Comparison of ENCODE assay signal across 7 cellular contexts in genomic region chr19:11535792-11536595, GRCh38. TPM values are rescaled to one million over a fixed set of nuclear protein-coding genes. Genes with fewer than 3 reads are reported as not detected.
DNase-seq lines count a peak whose midpoint lies in the region; ATAC-seq and TF ChIP-seq lines count a peak whose summit lies in the region.

No MANE protein-coding gene starts in this region.

- H3K27me3 ChIP-seq in NT2/D1 (ENCODE audit: insufficient read depth, insufficient read length) (peaks cover 10% of the 10 kb centered on the region), endodermal cell (ENCODE audit: control insufficient read depth, insufficient read depth, low read length, poor library complexity, severe bottlenecking) (no peaks in the 10 kb centered on the region)

- H3K9me3 Mint-ChIP-seq in endodermal cell (no peaks in the 10 kb centered on the region), mesothelial cell of epicardium (no peaks in the 10 kb centered on the region)

- H3K36me3 Mint-ChIP-seq in endodermal cell (ENCODE audit: low read depth) (no peaks in the 10 kb centered on the region), mesothelial cell of epicardium (no peaks in the 10 kb centered on the region)

- H3K4me1 Mint-ChIP-seq in endodermal cell, result peaks cover 17% of the 10 kb centered on the region
- H3K4me1 Mint-ChIP-seq in mesothelial cell of epicardium, result peaks cover 21% of the 10 kb centered on the region

- H3K4me1 ChIP-seq in NT2/D1 (ENCODE audit: insufficient read depth, insufficient read length) (peaks cover 13% of the 10 kb centered on the region), endodermal cell (ENCODE audit: control insufficient read depth, insufficient read depth, low read length) (peaks cover 4% of the 10 kb centered on the region)

- H3K4me3 ChIP-seq in NT2/D1 (ENCODE audit: insufficient read length, low read depth) (peak overlapping the region; percentile 42), endodermal cell (ENCODE audit: low read length) (peak overlapping the region; percentile 83)

- H3K27ac Mint-ChIP-seq in endodermal cell, result peak overlapping the region; percentile 93
- peak overlapping the region; percentile 93 for H3K27ac Mint-ChIP-seq in mesothelial cell of epicardium

- peak; percentile 45 for TF ChIP-seq POLR2A in GM15510 (IDR thresholded peaks at IDR 0.05; ENCODE audit: borderline replicate concordance, extremely low read depth, insufficient read length)

- TF ChIP-seq CTCF in endodermal cell (conservative IDR thresholded peaks at IDR 0.05) (peak; percentile 97), mesothelial cell of epicardium (IDR thresholded peaks at IDR 0.05; ENCODE audit: unreplicated experiment) (peak; percentile 93)

- peak; percentile 54 for ATAC-seq in HG03469 (IDR thresholded peaks at IDR 0.05; ENCODE audit: unreplicated experiment)

- H3K27me3 Mint-ChIP-seq in endodermal cell (ENCODE audit: insufficient read depth) (peaks cover 27% of the 10 kb centered on the region), mesothelial cell of epicardium (ENCODE audit: low read depth) (no peaks in the 10 kb centered on the region)

- H3K36me3 ChIP-seq in NT2/D1 (ENCODE audit: insufficient read depth, insufficient read length, low read length) (peaks cover 4% of the 10 kb centered on the region), endodermal cell (ENCODE audit: control insufficient read depth, insufficient read depth, low read length) (peaks cover 1% of the 10 kb centered on the region)

- DNase-seq in NT2/D1 (ENCODE audit: low read depth, low spot score) (peak; percentile 81), endodermal cell (peak; percentile 97), mesothelial cell of epicardium (ENCODE audit: low spot score in 2 of 2, unreplicated experiment in 2 of 2) (peak; percentile 87 to 94)
- peak; percentile 61 for DNase-seq in activated CD8-positive, alpha-beta memory T cell treated with anti-CD3 and anti-CD28 coated beads, Interleukin-2, amount 50 U/mL, for 24 hours (ENCODE audit: extremely low read depth)
- DNase-seq in stimulated activated CD8-positive, alpha-beta memory T cell treated with anti-CD3 and anti-CD28 coated beads, Interleukin-15, amount 100 ng/mL, for 1 hour (ENCODE audit: low read depth), result peak; percentile 58

- peak overlapping the region; percentile 58 for H3K9ac ChIP-seq in NT2/D1 (ENCODE audit: insufficient read length, low read depth)
- H3K9ac ChIP-seq in endodermal cell (ENCODE audit: extremely low read depth, low read length, poor library complexity, severe bottlenecking), result peak overlapping the region; percentile 64

- H3K9me3 ChIP-seq in NT2/D1 (ENCODE audit: insufficient read depth, low read length) (no peaks in the 10 kb centered on the region), endodermal cell (ENCODE audit: control insufficient read depth, low read length) (no peaks in the 10 kb centered on the region)

- 13 to 16% methylated on average over 28 to 54 of the region's 54 CpGs for whole genome bisulfite sequencing in endodermal cell (ENCODE audit: insufficient coverage in 1 of 2, insufficient read length in 1 of 2), 2 experiments

- H3K27ac ChIP-seq in endodermal cell (ENCODE audit: low read depth, low read length), result peak overlapping the region; percentile 11

- H3K4me3 Mint-ChIP-seq in endodermal cell (peak overlapping the region; percentile 55), mesothelial cell of epicardium (peak overlapping the region; percentile 67)

RNA-seq across cellular contexts. Expression of gene CNN1, which starts 2.7 kb away (rescaled TPM):
- 10 to 100 TPM; 12.8 to 16.2 TPM for total RNA-seq in endodermal cell
- 15.2 TPM for polyA plus RNA-seq in endodermal cell (2013, experiment 1 of 2)
- polyA plus RNA-seq in endodermal cell (2013, experiment 2 of 2), result 17.3 TPM
- 27.7 to 30.1 TPM (median 29.6 TPM) in 3 replicates for total RNA-seq in mesothelial cell of epicardium

RNA-seq across cellular contexts. Expression of gene ECSIT, which starts 7.1 kb away (rescaled TPM):
- total RNA-seq in endodermal cell (10 to 100 TPM; 24.7 to 26.2 TPM), mesothelial cell of epicardium (32.1 to 34.4 TPM (median 32.2 TPM) in 3 replicates)
- 39.6 TPM for polyA plus RNA-seq in endodermal cell (2013, experiment 1 of 2)
- polyA plus RNA-seq in endodermal cell (2013, experiment 2 of 2), result 30.5 TPM

RNA-seq across cellular contexts. Expression of gene ELOF1, which starts 23.0 kb away (rescaled TPM):
- total RNA-seq in endodermal cell, result 10 to 100 TPM; 62.6 to 68.7 TPM
- polyA plus RNA-seq in endodermal cell (2013, experiment 1 of 2), result 49.8 TPM
- 38.8 TPM for polyA plus RNA-seq in endodermal cell (2013, experiment 2 of 2)
- total RNA-seq in mesothelial cell of epicardium, result 41.3 to 47.1 TPM (median 46.0 TPM) in 3 replicates

RNA-seq across cellular contexts. Expression of gene ZNF653, which starts 30.4 kb away (rescaled TPM):
- 10 to 100 TPM; 12.3 to 12.6 TPM for total RNA-seq in endodermal cell
- polyA plus RNA-seq in endodermal cell (2013, experiment 1 of 2), result 11.9 TPM
- 10.4 TPM for polyA plus RNA-seq in endodermal cell (2013, experiment 2 of 2)
- 13.9 to 16.5 TPM (median 15.4 TPM) in 3 replicates for total RNA-seq in mesothelial cell of epicardium

RNA-seq across cellular contexts. Expression of gene ACP5, which starts 41.5 kb away (rescaled TPM):
- total RNA-seq in endodermal cell, result 1 to 10 TPM; 2.1 to 3.8 TPM
- not detected for polyA plus RNA-seq in endodermal cell (2013, experiment 1 of 2)
- not detected for polyA plus RNA-seq in endodermal cell (2013, experiment 2 of 2)
- 3.9 to 4.2 TPM (median 3.9 TPM) in 3 replicates for total RNA-seq in mesothelial cell of epicardium

Comparison
In these comparisons a context has a peak if more than half of its experiments do, and no peak if none do; other contexts are left out.
1. Peak in every context shown above with its lines: DNase-seq, ATAC-seq, H3K4me3 ChIP-seq and H3K27ac ChIP-seq.